10 cellular contexts compared by ENCODE assay signal in genomic region chr9:4596165-4596922, GRCh38.
DNase-seq lines count a peak whose midpoint lies in the region; ATAC-seq, FAIRE-seq and TF ChIP-seq lines count a peak whose summit lies in the region.
"Had no signal": no experiment of that assay in that cellular context is flagged by ENCODE, and none has a peak within 500 bp of the region (broad histone marks: within the 10 kb centered on the region; RNA-seq: fewer than 3 reads in every experiment).

No MANE protein-coding gene starts in this region.

- H3K9me3 ChIP-seq in MM.1S (replicated peaks; ENCODE audit: insufficient read depth, low read length) (no peaks in the 10 kb centered on the region), osteoblast (ENCODE audit: low read depth, low read length) (no peaks in the 10 kb centered on the region), vagina (no peaks in the 10 kb centered on the region)

- TF ChIP-seq CTCF in MM.1S (IDR thresholded peaks at IDR 0.05; ENCODE audit: low read length): no peak
- no peak for TF ChIP-seq CTCF in osteoblast (IDR thresholded peaks at IDR 0.05; ENCODE audit: extremely low read depth, low read depth, low read length)
- TF ChIP-seq CTCF in vagina (IDR thresholded peaks at IDR 0.05): no peak

- no peaks in the 10 kb centered on the region for H3F3A ChIP-seq in MM.1S (ENCODE audit: insufficient read depth, low read length)

- H3K9ac ChIP-seq in MM.1S (ENCODE audit: low read length): no peak overlapping the region

- peak; percentile 76 for FAIRE-seq in GM18507 (lab: Jason Lieb, UNC)

- no peaks in the 10 kb centered on the region for H3K36me3 ChIP-seq in MM.1S (replicated peaks; ENCODE audit: insufficient read depth, low read length)
- no peaks in the 10 kb centered on the region for H3K36me3 ChIP-seq in osteoblast (ENCODE audit: insufficient read depth, low read length)
- H3K36me3 ChIP-seq in vagina: no peaks in the 10 kb centered on the region

- H2AFZ ChIP-seq in MM.1S (ENCODE audit: low read length) (no peak overlapping the region), osteoblast (ENCODE audit: low read length) (peak overlapping the region; percentile 22)
- H2AFZ ChIP-seq: hepatocyte had no signal

- H4K20me1 ChIP-seq in MM.1S (ENCODE audit: insufficient read depth, low read length) (no peaks in the 10 kb centered on the region), osteoblast (ENCODE audit: insufficient read depth, low read length) (no peaks in the 10 kb centered on the region)

- H3K4me3 ChIP-seq in MM.1S (ENCODE audit: low read length) (no peak overlapping the region), osteoblast (ENCODE audit: insufficient read depth, low read length) (peak overlapping the region; percentile 13), vagina (no peak overlapping the region)
- H3K4me3 ChIP-seq: hepatocyte had no signal

- TF ChIP-seq POLR2A in vagina (IDR thresholded peaks at IDR 0.05): no peak

- peaks cover 0 to 6% of the 10 kb centered on the region in 2 donors for H3K36me3 Mint-ChIP-seq in activated naive CD4-positive, alpha-beta T cell treated with anti-CD3 and anti-CD28 coated beads, Interleukin-2, amount 50 U/mL, for 72 hours

- H3K9me2 ChIP-seq in MM.1S (replicated peaks; ENCODE audit: insufficient read depth, low read length): no peaks in the 10 kb centered on the region

- DNase-seq in GM18507 (ENCODE audit: extremely low spot score, insufficient read length, low read depth): no peak
- DNase-seq in MM.1S: peak; percentile 14
- DNase-seq in activated naive CD4-positive, alpha-beta T cell treated with anti-CD3 and anti-CD28 coated beads, Interleukin-2, amount 50 U/mL, for 72 hours (ENCODE audit: low spot score in 2 of 2): peak in 1 of 2 donors; percentile 19
- DNase-seq in osteoblast (ENCODE audit: insufficient read length, low spot score, missing footprints): no peak
- DNase-seq in ACHN: no peak
- no peak for DNase-seq in vagina (ENCODE audit: extremely low spot score in 2 of 2)
- DNase-seq in T1000 (lab: John Stamatoyannopoulos, UW): no peak
- DNase-seq: activated B cell treated with CpG ODN at 0.5 μM for 24 hours had no signal

- peak; percentile 54 to 76 for ATAC-seq in activated naive CD4-positive, alpha-beta T cell treated with anti-CD3 and anti-CD28 coated beads, Interleukin-2, amount 50 U/mL, for 72 hours
- ATAC-seq in GM18517 (IDR thresholded peaks at IDR 0.05; ENCODE audit: unreplicated experiment): no peak

- H3K27me3 ChIP-seq in MM.1S (replicated peaks; ENCODE audit: insufficient read depth, low read length) (no peaks in the 10 kb centered on the region), osteoblast (ENCODE audit: insufficient read depth, low read length) (peaks cover 2% of the 10 kb centered on the region), vagina (no peaks in the 10 kb centered on the region)
- H3K27me3 ChIP-seq: hepatocyte had no signal

- H3K4me2 ChIP-seq in MM.1S (ENCODE audit: low read depth, low read length) (no peak overlapping the region), osteoblast (ENCODE audit: insufficient read depth, low read length) (peak overlapping the region; percentile 34)
- H3K4me2 ChIP-seq: hepatocyte had no signal

- peaks cover 0 to 9% of the 10 kb centered on the region in 2 donors for H3K9me3 Mint-ChIP-seq in activated naive CD4-positive, alpha-beta T cell treated with anti-CD3 and anti-CD28 coated beads, Interleukin-2, amount 50 U/mL, for 72 hours
- H3K9me3 Mint-ChIP-seq: activated B cell treated with CpG ODN at 0.5 μM for 24 hours had no signal

- in situ Hi-C loops in ACHN (cut with HindIII; ENCODE audit: low pct_ligation_motif_present, low pct_unique_long_range_greater_than_20kb, low sequenced_read_pairs): no loop called here

- H3K4me1 ChIP-seq in MM.1S (ENCODE audit: low read length) (no peaks in the 10 kb centered on the region), osteoblast (ENCODE audit: insufficient read depth, low read length) (peaks cover 5% of the 10 kb centered on the region), vagina (no peaks in the 10 kb centered on the region)

- H3K79me2 ChIP-seq in MM.1S (ENCODE audit: low read length): no peaks in the 10 kb centered on the region
- no peaks in the 10 kb centered on the region for H3K79me2 ChIP-seq in osteoblast (ENCODE audit: insufficient read depth, low read length)
- H3K79me2 ChIP-seq: hepatocyte had no signal

- H3K27ac Mint-ChIP-seq in activated naive CD4-positive, alpha-beta T cell treated with anti-CD3 and anti-CD28 coated beads, Interleukin-2, amount 50 U/mL, for 72 hours: peak overlapping the region; percentile 58
- H3K27ac Mint-ChIP-seq: activated B cell treated with CpG ODN at 0.5 μM for 24 hours had no signal

- intact Hi-C loops in vagina (cut with DNase I): no loop called here

- H3K27ac ChIP-seq in MM.1S (ENCODE audit: low read length): no peak overlapping the region
- no peak overlapping the region for H3K27ac ChIP-seq in osteoblast (ENCODE audit: low read depth, low read length)
- H3K27ac ChIP-seq in vagina: no peak overlapping the region
